21 cellular contexts compared by ENCODE assay signal in the genomic region with DNA sequence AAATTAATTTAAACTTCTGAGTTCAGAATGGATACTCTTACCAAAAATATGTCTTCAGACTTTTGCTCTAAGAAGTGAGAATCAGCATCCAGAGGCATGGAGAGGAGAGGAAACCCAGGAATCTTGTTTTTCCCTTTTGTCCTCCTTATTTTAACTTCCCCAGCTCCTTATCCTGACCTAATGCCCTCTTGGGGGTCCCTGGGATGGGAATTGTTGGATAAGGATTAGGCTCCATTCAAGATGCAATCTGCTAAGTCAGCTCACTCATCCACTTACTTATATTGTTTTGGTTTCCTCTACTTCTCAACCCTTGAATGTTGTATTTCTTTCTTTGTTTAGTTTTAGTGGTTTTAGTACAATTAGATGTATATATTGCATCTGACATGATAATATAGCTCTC.
DNase-seq lines count a peak whose midpoint lies in the region; ATAC-seq, FAIRE-seq and TF ChIP-seq lines count a peak whose summit lies in the region.
"Had no signal": no experiment of that assay in that cellular context is flagged by ENCODE, and none has a peak within 500 bp of the region (broad histone marks: within the 10 kb centered on the region; RNA-seq: fewer than 3 reads in every experiment).

No MANE protein-coding gene starts in this region.

- TF ChIP-seq CTCF in endothelial cell of umbilical vein (IDR thresholded peaks at IDR 0.05; ENCODE audit: extremely low read depth in 1 of 2, insufficient read depth in 1 of 2, low read depth in 1 of 2, low read length in 2 of 2) (no peak), neural progenitor cell (IDR thresholded peaks at IDR 0.05) (no peak), heart right ventricle (IDR thresholded peaks at IDR 0.05) (no peak)

- no peak for TF ChIP-seq POLR2A in endothelial cell of umbilical vein (IDR thresholded peaks at IDR 0.05; ENCODE audit: low read depth, low read length)

- no peaks in the 10 kb centered on the region for H3K9me3 ChIP-seq in endothelial cell of umbilical vein (replicated peaks; ENCODE audit: control insufficient read depth, insufficient read depth, low read length)
- no peaks in the 10 kb centered on the region for H3K9me3 ChIP-seq in neural progenitor cell (ENCODE audit: low read depth)
- peaks cover 0 to 21% (median 0%) of the 10 kb centered on the region in 11 donors for H3K9me3 ChIP-seq in heart right ventricle
- H3K9me3 ChIP-seq: A549; BLaER1 treated with 17β-estradiol and CSF1 and Interleukin-3, amounts not matched to agents 10 nM and 100 nM; Caco-2 had no signal

- H3F3A ChIP-seq in neural progenitor cell (ENCODE audit: low read depth) = peaks cover 9% of the 10 kb centered on the region

- no peak overlapping the region for H3K4me3 ChIP-seq in H7 (ENCODE audit: insufficient read depth, low read depth, low read length)
- no peak overlapping the region for H3K4me3 ChIP-seq in endothelial cell of umbilical vein (replicated peaks in 1 of 3; ENCODE audit: insufficient read depth in 1 of 3, low read depth in 1 of 3, low read length in 3 of 3)
- H3K4me3 ChIP-seq in neural progenitor cell = no peak overlapping the region
- H3K4me3 ChIP-seq in heart right ventricle = no peak overlapping the region
- H3K4me3 ChIP-seq: A549; BLaER1 treated with 17β-estradiol and CSF1 and Interleukin-3, amounts not matched to agents 10 nM and 100 nM had no signal

- no peaks in the 10 kb centered on the region for H3K27me3 ChIP-seq in H7 (ENCODE audit: control insufficient read depth, insufficient read depth, low read length)
- H3K27me3 ChIP-seq in endothelial cell of umbilical vein (ENCODE audit: control insufficient read depth in 2 of 2, insufficient read depth in 2 of 2, low read length in 2 of 2) = no peaks in the 10 kb centered on the region
- H3K27me3 ChIP-seq in neural progenitor cell = no peaks in the 10 kb centered on the region
- no peaks in the 10 kb centered on the region for H3K27me3 ChIP-seq in heart right ventricle
- H3K27me3 ChIP-seq: BLaER1 treated with 17β-estradiol and CSF1 and Interleukin-3, amounts not matched to agents 10 nM and 100 nM had no signal

- H3K27ac Mint-ChIP-seq in neural progenitor cell = no peak overlapping the region
- no peak overlapping the region for H3K27ac Mint-ChIP-seq in activated naive CD8-positive, alpha-beta T cell treated with anti-CD3 and anti-CD28 coated beads, Interleukin-2, amount 50 U/mL, for 24 hours
- H3K27ac Mint-ChIP-seq: B cell; CD4-positive, alpha-beta T cell; CD8-positive, alpha-beta T cell had no signal

- no peaks in the 10 kb centered on the region for H3K79me2 ChIP-seq in endothelial cell of umbilical vein (ENCODE audit: control insufficient read depth, insufficient read depth, low read length)
- H3K79me2 ChIP-seq in neural progenitor cell (ENCODE audit: low read depth) = no peaks in the 10 kb centered on the region

- no peak overlapping the region for H2AFZ ChIP-seq in endothelial cell of umbilical vein (ENCODE audit: low read depth, low read length)
- no peak overlapping the region for H2AFZ ChIP-seq in neural progenitor cell (replicated peaks)

- H3K4me1 ChIP-seq in endothelial cell of umbilical vein (ENCODE audit: control insufficient read depth, extremely low read depth, insufficient read depth, low read length) (no peaks in the 10 kb centered on the region), neural progenitor cell (peaks cover 27% of the 10 kb centered on the region), heart right ventricle (no peaks in the 10 kb centered on the region)
- H3K4me1 ChIP-seq: A549; BLaER1 treated with 17β-estradiol and CSF1 and Interleukin-3, amounts not matched to agents 10 nM and 100 nM; Caco-2 had no signal

- ATAC-seq in activated naive CD8-positive, alpha-beta T cell treated with anti-CD3 and anti-CD28 coated beads, Interleukin-2, amount 50 U/mL, for 24 hours = no peak
- no peak for ATAC-seq in heart right ventricle
- ATAC-seq: A549; CD8-positive, alpha-beta T cell had no signal

- H3K4me1 Mint-ChIP-seq in neural progenitor cell = peaks cover 3% of the 10 kb centered on the region
- no peaks in the 10 kb centered on the region for H3K4me1 Mint-ChIP-seq in activated naive CD8-positive, alpha-beta T cell treated with anti-CD3 and anti-CD28 coated beads, Interleukin-2, amount 50 U/mL, for 24 hours
- H3K4me1 Mint-ChIP-seq: B cell had no signal

- dilution Hi-C loops in endothelial cell of umbilical vein (cut with MboI; ENCODE audit: extremely low pct_ligation_motif_present, low sequenced_read_pairs) = no loop called here

- CTCF ChIA-PET in endothelial cell of umbilical vein (lab: Charles Lee) = no interaction called here

- peak; percentile 35 for FAIRE-seq in endothelial cell of umbilical vein (lab: Jason Lieb, UNC)
- FAIRE-seq: A549, D721Med, G401.6, GM12891 had no signal

- intact Hi-C loops in endothelial cell of umbilical vein (cut with micrococcal nuclease) (no loop called here), heart right ventricle (cut with DNase I) (no loop called here)

- H3K4me2 ChIP-seq in endothelial cell of umbilical vein (ENCODE audit: insufficient read depth, low read length) (no peak overlapping the region), neural progenitor cell (peak overlapping the region; percentile 42)
- H3K4me2 ChIP-seq: A549; BLaER1 treated with 17β-estradiol and CSF1 and Interleukin-3, amounts not matched to agents 10 nM and 100 nM had no signal

- H3K27me3 Mint-ChIP-seq in neural progenitor cell (ENCODE audit: insufficient read depth, low read depth) = no peaks in the 10 kb centered on the region
- H3K27me3 Mint-ChIP-seq in activated naive CD8-positive, alpha-beta T cell treated with anti-CD3 and anti-CD28 coated beads, Interleukin-2, amount 50 U/mL, for 24 hours = no peaks in the 10 kb centered on the region
- H3K27me3 Mint-ChIP-seq: B cell; CD4-positive, alpha-beta T cell had no signal

- no peak overlapping the region for H3K4me3 Mint-ChIP-seq in neural progenitor cell
- no peak overlapping the region for H3K4me3 Mint-ChIP-seq in activated naive CD8-positive, alpha-beta T cell treated with anti-CD3 and anti-CD28 coated beads, Interleukin-2, amount 50 U/mL, for 24 hours
- H3K4me3 Mint-ChIP-seq: B cell; CD4-positive, alpha-beta T cell; CD8-positive, alpha-beta T cell had no signal

- no peaks in the 10 kb centered on the region for H3K9me1 ChIP-seq in endothelial cell of umbilical vein (replicated peaks; ENCODE audit: control insufficient read depth, extremely low read depth, insufficient read depth, low read length)

- POLR2A ChIA-PET in endothelial cell of umbilical vein (lab: Charles Lee) = no interaction called here

- BruUV-seq in endothelial cell of umbilical vein (replicated peaks; lab: Mats Ljungman, UMichigan) = no TSS peak

- H3K9ac ChIP-seq in endothelial cell of umbilical vein (replicated peaks; ENCODE audit: extremely low read depth, insufficient read depth, low read length) = no peak overlapping the region
- no peak overlapping the region for H3K9ac ChIP-seq in neural progenitor cell
- H3K9ac ChIP-seq: BLaER1 treated with 17β-estradiol and CSF1 and Interleukin-3, amounts not matched to agents 10 nM and 100 nM had no signal

- H3K36me3 ChIP-seq in H7 (replicated peaks; ENCODE audit: control insufficient read depth, insufficient read depth, low read length) = no peaks in the 10 kb centered on the region
- H3K36me3 ChIP-seq in endothelial cell of umbilical vein (ENCODE audit: control insufficient read depth in 2 of 2, extremely low read depth in 1 of 2, insufficient read depth in 2 of 2, low read length in 2 of 2) = no peaks in the 10 kb centered on the region
- H3K36me3 ChIP-seq in neural progenitor cell = no peaks in the 10 kb centered on the region
- no peaks in the 10 kb centered on the region for H3K36me3 ChIP-seq in heart right ventricle
- H3K36me3 ChIP-seq: BLaER1 treated with 17β-estradiol and CSF1 and Interleukin-3, amounts not matched to agents 10 nM and 100 nM had no signal

- peak; percentile 1 for DNase-seq in H7
- DNase-seq in endothelial cell of umbilical vein (ENCODE audit: low read depth, low spot score) = no peak
- peak; percentile 68 for DNase-seq in neural progenitor cell (ENCODE audit: low spot score)
- DNase-seq in RKO (ENCODE audit: low spot score) = no peak
- DNase-seq in activated naive CD8-positive, alpha-beta T cell treated with anti-CD3 and anti-CD28 coated beads, Interleukin-2, amount 50 U/mL, for 24 hours = no peak
- no peak for DNase-seq in heart right ventricle
- DNase-seq: AML-193; Caco-2; Calu3; CD4-positive, alpha-beta T cell; CD8-positive, alpha-beta T cell; DMS79 treated with DMSO at 0.1 percent for 48 hours; GF-D8 had no signal

- no peaks in the 10 kb centered on the region for H4K20me1 ChIP-seq in endothelial cell of umbilical vein (replicated peaks; ENCODE audit: control insufficient read depth, extremely low read depth, insufficient read depth, low read length)
- no peaks in the 10 kb centered on the region for H4K20me1 ChIP-seq in neural progenitor cell (ENCODE audit: low read depth)
- H4K20me1 ChIP-seq: BLaER1 treated with 17β-estradiol and CSF1 and Interleukin-3, amounts not matched to agents 10 nM and 100 nM had no signal

- peaks cover 2% of the 10 kb centered on the region for H3K9me3 Mint-ChIP-seq in neural progenitor cell
- H3K9me3 Mint-ChIP-seq in activated naive CD8-positive, alpha-beta T cell treated with anti-CD3 and anti-CD28 coated beads, Interleukin-2, amount 50 U/mL, for 24 hours = peaks cover 9% of the 10 kb centered on the region

- no peaks in the 10 kb centered on the region for H3K36me3 Mint-ChIP-seq in neural progenitor cell
- no peaks in the 10 kb centered on the region for H3K36me3 Mint-ChIP-seq in activated naive CD8-positive, alpha-beta T cell treated with anti-CD3 and anti-CD28 coated beads, Interleukin-2, amount 50 U/mL, for 24 hours (ENCODE audit: low read depth)
- H3K36me3 Mint-ChIP-seq: CD8-positive, alpha-beta T cell had no signal

- H3K27ac ChIP-seq in endothelial cell of umbilical vein (ENCODE audit: insufficient read depth, low read depth, low read length) (no peak overlapping the region), neural progenitor cell (peak overlapping the region; percentile 20), heart right ventricle (no peak overlapping the region)
- H3K27ac ChIP-seq: 22Rv1; A549; BLaER1 treated with 17β-estradiol and CSF1 and Interleukin-3, amounts not matched to agents 10 nM and 100 nM; C4-2B had no signal

TF ChIP-seq in endothelial cell of umbilical vein, 7 proteins besides CTCF, POLR2A, EP300 and RAD21 (continues in another document):
- TF ChIP-seq JUN (IDR thresholded peaks at IDR 0.05; ENCODE audit: borderline replicate concordance, insufficient read depth, insufficient read length, low read depth) (no peak), EZH2 (IDR thresholded peaks at IDR 0.05; ENCODE audit: borderline replicate concordance, low read depth, low read length, severe bottlenecking) (no peak), GATA2 (IDR thresholded peaks at IDR 0.05; ENCODE audit: insufficient read depth, insufficient read length, low read depth, low read length) (no peak), MYC (IDR thresholded peaks at IDR 0.05; ENCODE audit: low read depth, low read length) (no peak), POLR2AphosphoS5 (IDR thresholded peaks at IDR 0.05; ENCODE audit: insufficient read depth, low read depth, low read length) (no peak)
- TF ChIP-seq, protein P1, sequence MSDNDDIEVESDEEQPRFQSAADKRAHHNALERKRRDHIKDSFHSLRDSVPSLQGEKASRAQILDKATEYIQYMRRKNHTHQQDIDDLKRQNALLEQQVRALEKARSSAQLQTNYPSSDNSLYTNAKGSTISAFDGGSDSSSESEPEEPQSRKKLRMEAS (IDR thresholded peaks at IDR 0.05; ENCODE audit: insufficient read depth, insufficient read length) = no peak

Comparison
In these comparisons a context has a peak if more than half of its experiments do, and no peak if none do; other contexts are left out.
1. DNase-seq: peak in H7 (single experiment) and neural progenitor cell (single experiment); none in endothelial cell of umbilical vein (single experiment), RKO (single experiment), activated naive CD8-positive, alpha-beta T cell treated with anti-CD3 and anti-CD28 coated beads, Interleukin-2, amount 50 U/mL, for 24 hours (single experiment) and heart right ventricle (0 of 2).